In genomic region chr2:171365778-171366177, GRCh38 we compare ENCODE assay signal across 23 cellular contexts.
"Had no signal": no experiment of that assay in that cellular context is flagged by ENCODE, and none has a peak within 500 bp of the region (broad histone marks: within the 10 kb centered on the region; RNA-seq: fewer than 3 reads in every experiment).

No MANE protein-coding gene starts in this region.

- FAIRE-seq: bronchial epithelial cell had no signal

- H3K4me2 ChIP-seq: PC-9 had no signal

- H3K27me3 Mint-ChIP-seq: activated B cell treated with CpG ODN at 0.5 μM for 24 hours; activated CD4-positive, alpha-beta T cell treated with anti-CD3 and anti-CD28 coated beads, Interleukin-2, amount 10 ng/mL, durations not matched to agents 24 days and 14 days; activated CD8-positive, alpha-beta memory T cell treated with anti-CD3 and anti-CD28 coated beads, Interleukin-2, amount 10 ng/mL, durations not matched to agents 7 days and 5 days; activated naive CD4-positive, alpha-beta T cell treated with anti-CD3 and anti-CD28 coated beads, Interleukin-2, amount 50 U/mL, for 24 hours; activated T-cell treated with anti-CD3 and anti-CD28 coated beads, Interleukin-2, amount 50 U/mL, for 24 hours; T-helper 17 cell had no signal

- ATAC-seq: activated CD8-positive, alpha-beta memory T cell treated with anti-CD3 and anti-CD28 coated beads, Interleukin-2, amount 10 ng/mL, durations not matched to agents 7 days and 5 days; T-helper 17 cell had no signal

- H3K4me3 ChIP-seq: PC-9 had no signal

- H3K4me3 Mint-ChIP-seq: activated B cell treated with CpG ODN at 0.5 μM for 24 hours; activated CD4-positive, alpha-beta T cell treated with anti-CD3 and anti-CD28 coated beads, Interleukin-2, amount 10 ng/mL, durations not matched to agents 24 days and 14 days; activated CD8-positive, alpha-beta memory T cell treated with anti-CD3 and anti-CD28 coated beads, Interleukin-2, amount 10 ng/mL, durations not matched to agents 7 days and 5 days; activated naive CD4-positive, alpha-beta T cell treated with anti-CD3 and anti-CD28 coated beads, Interleukin-2, amount 50 U/mL, for 24 hours; activated T-cell treated with anti-CD3 and anti-CD28 coated beads, Interleukin-2, amount 50 U/mL, for 24 hours; activated T-helper 1 cell treated with anti-CD3 and anti-CD28 coated beads, Interleukin-12 subunit alpha, Interleukin-12 subunit beta, Interleukin-2, Interleukin-4 antibody, amounts not matched to agents 30 ng/mL and 10 ng/mL and 1 ng/mL, durations not matched to agents 14 hours and 24 hours and 36 hours; T-helper 17 cell had no signal

- H3K4me1 Mint-ChIP-seq: activated B cell treated with CpG ODN at 0.5 μM for 24 hours; activated CD4-positive, alpha-beta T cell treated with anti-CD3 and anti-CD28 coated beads, Interleukin-2, amount 10 ng/mL, durations not matched to agents 24 days and 14 days; activated naive CD4-positive, alpha-beta T cell treated with anti-CD3 and anti-CD28 coated beads, Interleukin-2, amount 50 U/mL, for 24 hours had no signal

- H3K27ac Mint-ChIP-seq: activated B cell treated with CpG ODN at 0.5 μM for 24 hours; activated CD4-positive, alpha-beta T cell treated with anti-CD3 and anti-CD28 coated beads, Interleukin-2, amount 10 ng/mL, durations not matched to agents 24 days and 14 days; activated CD8-positive, alpha-beta memory T cell treated with anti-CD3 and anti-CD28 coated beads, Interleukin-2, amount 10 ng/mL, durations not matched to agents 7 days and 5 days; activated naive CD4-positive, alpha-beta T cell treated with anti-CD3 and anti-CD28 coated beads, Interleukin-2, amount 50 U/mL, for 24 hours; activated T-cell treated with anti-CD3 and anti-CD28 coated beads, Interleukin-2, amount 50 U/mL, for 24 hours; activated T-helper 1 cell treated with anti-CD3 and anti-CD28 coated beads, Interleukin-12 subunit alpha, Interleukin-12 subunit beta, Interleukin-2, Interleukin-4 antibody, amounts not matched to agents 30 ng/mL and 10 ng/mL and 1 ng/mL, durations not matched to agents 14 hours and 24 hours and 36 hours; T-helper 17 cell had no signal

- H3K27ac ChIP-seq: PC-9 had no signal

- DNase-seq: activated B cell treated with CpG ODN at 0.5 μM for 24 hours; activated CD4-positive, alpha-beta T cell treated with anti-CD3 and anti-CD28 coated beads for 1 hour; activated CD4-positive, alpha-beta T cell treated with anti-CD3 and anti-CD28 coated beads, Interleukin-2, amount 10 ng/mL, durations not matched to agents 24 days and 14 days; activated CD4-positive, alpha-beta T cell treated with anti-CD3 and anti-CD28 coated beads, Interleukin-2, amount 50 U/mL, for 48 hours; activated CD8-positive, alpha-beta memory T cell treated with anti-CD3 and anti-CD28 coated beads, Interleukin-2, amount 10 ng/mL, durations not matched to agents 7 days and 5 days; activated effector memory CD4-positive, alpha-beta T cell treated with Interleukin-2 at 50 U/mL for 16 hours; activated naive CD4-positive, alpha-beta T cell; activated T-cell treated with anti-CD3 and anti-CD28 coated beads, Interleukin-2, amount 50 U/mL, for 24 hours; aorta; central memory CD4-positive, alpha-beta T cell; NCI-H1048; NCI-H146; NCI-H187 treated with DMSO at 0.1 percent for 48 hours; NCI-H2081 treated with DMSO at 0.1 percent for 48 hours; NCI-H446; NCI-H524; PC-9; SIG-M5; T-helper 17 cell; T-helper 9 cell had no signal

- H2AFZ ChIP-seq: PC-9 had no signal
